ENCODE assay signal across 1 cellular context in the genomic region with DNA sequence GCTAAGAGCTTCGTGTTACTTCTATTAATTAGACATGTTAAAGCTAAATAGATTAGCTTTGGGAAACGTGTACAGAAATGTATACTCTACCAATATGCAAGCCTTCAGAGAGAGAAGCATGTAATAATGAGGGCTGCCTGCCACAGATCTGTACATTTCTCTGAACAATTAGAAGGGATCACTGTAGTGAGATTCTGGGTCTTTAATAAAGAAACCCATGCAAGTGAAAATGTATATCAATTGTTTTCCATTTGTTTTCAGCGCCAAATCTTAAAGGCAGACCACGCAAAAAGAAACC.
TF ChIP-seq lines count a peak whose summit lies in the region.

No MANE protein-coding gene starts in this region.

TF ChIP-seq in GM23338, 12 proteins besides CTCF, POLR2A, EP300 and RAD21 (continued from another document):
- TF ChIP-seq, protein P1, sequence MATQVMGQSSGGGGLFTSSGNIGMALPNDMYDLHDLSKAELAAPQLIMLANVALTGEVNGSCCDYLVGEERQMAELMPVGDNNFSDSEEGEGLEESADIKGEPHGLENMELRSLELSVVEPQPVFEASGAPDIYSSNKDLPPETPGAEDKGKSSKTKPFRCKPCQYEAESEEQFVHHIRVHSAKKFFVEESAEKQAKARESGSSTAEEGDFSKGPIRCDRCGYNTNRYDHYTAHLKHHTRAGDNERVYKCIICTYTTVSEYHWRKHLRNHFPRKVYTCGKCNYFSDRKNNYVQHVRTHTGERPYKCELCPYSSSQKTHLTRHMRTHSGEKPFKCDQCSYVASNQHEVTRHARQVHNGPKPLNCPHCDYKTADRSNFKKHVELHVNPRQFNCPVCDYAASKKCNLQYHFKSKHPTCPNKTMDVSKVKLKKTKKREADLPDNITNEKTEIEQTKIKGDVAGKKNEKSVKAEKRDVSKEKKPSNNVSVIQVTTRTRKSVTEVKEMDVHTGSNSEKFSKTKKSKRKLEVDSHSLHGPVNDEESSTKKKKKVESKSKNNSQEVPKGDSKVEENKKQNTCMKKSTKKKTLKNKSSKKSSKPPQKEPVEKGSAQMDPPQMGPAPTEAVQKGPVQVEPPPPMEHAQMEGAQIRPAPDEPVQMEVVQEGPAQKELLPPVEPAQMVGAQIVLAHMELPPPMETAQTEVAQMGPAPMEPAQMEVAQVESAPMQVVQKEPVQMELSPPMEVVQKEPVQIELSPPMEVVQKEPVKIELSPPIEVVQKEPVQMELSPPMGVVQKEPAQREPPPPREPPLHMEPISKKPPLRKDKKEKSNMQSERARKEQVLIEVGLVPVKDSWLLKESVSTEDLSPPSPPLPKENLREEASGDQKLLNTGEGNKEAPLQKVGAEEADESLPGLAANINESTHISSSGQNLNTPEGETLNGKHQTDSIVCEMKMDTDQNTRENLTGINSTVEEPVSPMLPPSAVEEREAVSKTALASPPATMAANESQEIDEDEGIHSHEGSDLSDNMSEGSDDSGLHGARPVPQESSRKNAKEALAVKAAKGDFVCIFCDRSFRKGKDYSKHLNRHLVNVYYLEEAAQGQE (IDR thresholded peaks at IDR 0.05; ENCODE audit: unreplicated experiment) = no peak
- no peak for TF ChIP-seq POLR2AphosphoS5 (IDR thresholded peaks at IDR 0.05; ENCODE audit: low read depth)
- no peak for TF ChIP-seq NANOG (IDR thresholded peaks at IDR 0.05; ENCODE audit: borderline replicate concordance)
- TF ChIP-seq CREB1 (CRISPR knock-in tag; IDR thresholded peaks at IDR 0.05; ENCODE audit: low read depth) = no peak
- TF ChIP-seq JUNB (IDR thresholded peaks at IDR 0.05; ENCODE audit: unreplicated experiment) = no peak
- no peak for TF ChIP-seq EZH2phosphoT487 (IDR thresholded peaks at IDR 0.05; ENCODE audit: unreplicated experiment)
- TF ChIP-seq, protein P2, sequence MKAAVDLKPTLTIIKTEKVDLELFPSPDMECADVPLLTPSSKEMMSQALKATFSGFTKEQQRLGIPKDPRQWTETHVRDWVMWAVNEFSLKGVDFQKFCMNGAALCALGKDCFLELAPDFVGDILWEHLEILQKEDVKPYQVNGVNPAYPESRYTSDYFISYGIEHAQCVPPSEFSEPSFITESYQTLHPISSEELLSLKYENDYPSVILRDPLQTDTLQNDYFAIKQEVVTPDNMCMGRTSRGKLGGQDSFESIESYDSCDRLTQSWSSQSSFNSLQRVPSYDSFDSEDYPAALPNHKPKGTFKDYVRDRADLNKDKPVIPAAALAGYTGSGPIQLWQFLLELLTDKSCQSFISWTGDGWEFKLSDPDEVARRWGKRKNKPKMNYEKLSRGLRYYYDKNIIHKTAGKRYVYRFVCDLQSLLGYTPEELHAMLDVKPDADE (IDR thresholded peaks at IDR 0.05) = no peak
- TF ChIP-seq ZNF114 (CRISPR knock-in tag; IDR thresholded peaks at IDR 0.05) = no peak
